Comparison of ENCODE assay signal across 12 cellular contexts in genomic region chr6:115901896-115902295, GRCh38.
"Had no signal": no experiment of that assay in that cellular context is flagged by ENCODE, and none has a peak within 500 bp of the region (broad histone marks: within the 10 kb centered on the region; RNA-seq: fewer than 3 reads in every experiment).

No MANE protein-coding gene starts in this region.

- H3K27me3 ChIP-seq: gastrocnemius medialis, neutrophil, pancreas, sigmoid colon had no signal

- H3K9me3 Mint-ChIP-seq: activated CD4-positive, alpha-beta memory T cell treated with anti-CD3 and anti-CD28 coated beads for 36 hours; activated naive CD8-positive, alpha-beta T cell treated with anti-CD3 and anti-CD28 coated beads, Interleukin-2, amount 10 ng/mL, durations not matched to agents 7 days and 5 days; naive thymus-derived CD8-positive, alpha-beta T cell; stimulated activated naive B cell treated with anti-CD40 and anti-IgM and Interleukin-4, amounts not matched to agents 10 μg/mL and 1 μg/mL and 100 μg/mL, for 72 hours had no signal

- H3K9me3 ChIP-seq: gastrocnemius medialis, neutrophil, pancreas, sigmoid colon had no signal

- H3K27ac ChIP-seq: coronary artery, gastrocnemius medialis, neutrophil, pancreas, sigmoid colon had no signal

- H3K4me3 Mint-ChIP-seq: activated CD4-positive, alpha-beta memory T cell treated with anti-CD3 and anti-CD28 coated beads for 36 hours; activated CD4-positive, alpha-beta T cell treated with anti-CD3 and anti-CD28 coated beads for 36 hours; activated naive CD8-positive, alpha-beta T cell treated with anti-CD3 and anti-CD28 coated beads, Interleukin-2, amount 10 ng/mL, durations not matched to agents 7 days and 5 days; naive thymus-derived CD8-positive, alpha-beta T cell; stimulated activated naive B cell treated with anti-CD40 and anti-IgM and Interleukin-4, amounts not matched to agents 10 μg/mL and 1 μg/mL and 100 μg/mL, for 72 hours had no signal

- H3K27me3 Mint-ChIP-seq: activated CD4-positive, alpha-beta memory T cell treated with anti-CD3 and anti-CD28 coated beads for 36 hours had no signal

- H3K27ac Mint-ChIP-seq: activated CD4-positive, alpha-beta memory T cell treated with anti-CD3 and anti-CD28 coated beads for 36 hours; activated CD4-positive, alpha-beta T cell treated with anti-CD3 and anti-CD28 coated beads for 36 hours; activated naive CD8-positive, alpha-beta T cell treated with anti-CD3 and anti-CD28 coated beads, Interleukin-2, amount 10 ng/mL, durations not matched to agents 7 days and 5 days; naive thymus-derived CD8-positive, alpha-beta T cell; stimulated activated naive B cell treated with anti-CD40 and anti-IgM and Interleukin-4, amounts not matched to agents 10 μg/mL and 1 μg/mL and 100 μg/mL, for 72 hours had no signal

- DNase-seq: activated CD4-positive, alpha-beta memory T cell treated with anti-CD3 and anti-CD28 coated beads for 36 hours; activated CD4-positive, alpha-beta T cell treated with anti-CD3 and anti-CD28 coated beads for 36 hours; activated naive CD4-positive, alpha-beta T cell; activated naive CD8-positive, alpha-beta T cell treated with anti-CD3 and anti-CD28 coated beads, Interleukin-2, amount 10 ng/mL, durations not matched to agents 7 days and 5 days; activated T-cell treated with anti-CD3 and anti-CD28 coated beads for 4 hours; gastrocnemius medialis; naive thymus-derived CD8-positive, alpha-beta T cell; pancreas; sigmoid colon; stimulated activated naive B cell treated with anti-CD40 and anti-IgM and Interleukin-4, amounts not matched to agents 10 μg/mL and 1 μg/mL and 100 μg/mL, for 72 hours had no signal

- H3K4me3 ChIP-seq: coronary artery, gastrocnemius medialis, pancreas, sigmoid colon had no signal

- H3K36me3 Mint-ChIP-seq: activated CD4-positive, alpha-beta memory T cell treated with anti-CD3 and anti-CD28 coated beads for 36 hours; activated naive CD8-positive, alpha-beta T cell treated with anti-CD3 and anti-CD28 coated beads, Interleukin-2, amount 10 ng/mL, durations not matched to agents 7 days and 5 days; naive thymus-derived CD8-positive, alpha-beta T cell; stimulated activated naive B cell treated with anti-CD40 and anti-IgM and Interleukin-4, amounts not matched to agents 10 μg/mL and 1 μg/mL and 100 μg/mL, for 72 hours had no signal

- H3K36me3 ChIP-seq: gastrocnemius medialis, neutrophil, pancreas, sigmoid colon had no signal

- H3K4me1 ChIP-seq: gastrocnemius medialis, pancreas had no signal

- H3K4me1 Mint-ChIP-seq: activated CD4-positive, alpha-beta T cell treated with anti-CD3 and anti-CD28 coated beads for 36 hours; activated naive CD8-positive, alpha-beta T cell treated with anti-CD3 and anti-CD28 coated beads, Interleukin-2, amount 10 ng/mL, durations not matched to agents 7 days and 5 days; naive thymus-derived CD8-positive, alpha-beta T cell; stimulated activated naive B cell treated with anti-CD40 and anti-IgM and Interleukin-4, amounts not matched to agents 10 μg/mL and 1 μg/mL and 100 μg/mL, for 72 hours had no signal
